ENCODE assay signal across 17 cellular contexts in the genomic region with DNA sequence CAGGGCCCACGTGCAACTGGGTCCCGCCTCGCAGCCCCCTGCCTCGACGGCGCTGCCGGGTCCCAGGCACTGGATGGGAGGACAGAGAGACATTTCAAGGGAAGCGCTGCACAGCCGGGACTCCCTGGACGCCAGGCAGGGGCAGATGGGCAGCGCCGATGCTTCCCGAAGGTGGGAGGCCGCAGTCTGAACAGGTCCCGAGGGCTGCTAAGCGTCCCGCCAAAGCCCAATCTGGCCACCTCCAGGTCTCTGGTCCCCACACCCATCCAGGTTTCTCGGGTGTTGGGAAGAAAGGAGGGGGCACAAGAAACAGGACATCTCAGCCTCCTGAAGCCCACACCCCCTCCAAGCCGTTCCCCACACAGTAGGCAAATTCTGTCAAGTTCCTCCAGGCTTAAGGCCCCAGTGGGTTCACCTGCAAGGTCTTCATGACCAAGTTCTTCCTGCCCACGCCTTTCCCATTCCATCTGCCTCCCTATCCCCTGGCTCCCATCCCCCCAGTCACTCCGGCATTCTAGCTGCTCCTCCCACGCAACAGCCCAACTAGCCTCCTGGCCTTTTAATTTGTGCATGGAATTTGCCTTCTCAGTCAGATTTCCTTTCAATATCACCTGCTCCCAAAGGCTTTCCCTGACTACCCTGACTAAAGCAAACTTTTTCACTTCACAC. TPM values are rescaled to one million over a fixed set of nuclear protein-coding genes. Genes with fewer than 3 reads are reported as not detected.
DNase-seq lines count a peak whose midpoint lies in the region; FAIRE-seq and TF ChIP-seq lines count a peak whose summit lies in the region.
"Had no signal": no experiment of that assay in that cellular context is flagged by ENCODE, and none has a peak within 500 bp of the region (broad histone marks: within the 10 kb centered on the region; RNA-seq: fewer than 3 reads in every experiment).

No MANE protein-coding gene starts in this region.

- TF ChIP-seq CTCF in fibroblast of mammary gland (conservative IDR thresholded peaks at IDR 0.05; ENCODE audit: control insufficient read depth, insufficient read depth, low read depth, low read length), result no peak
- TF ChIP-seq CTCF in nephron (IDR thresholded peaks at IDR 0.05; ENCODE audit: unreplicated experiment in 3 of 3), result no peak

- no peak overlapping the region for H3K4me3 ChIP-seq in fibroblast of mammary gland (ENCODE audit: control insufficient read depth, low read depth, low read length)
- H3K4me3 ChIP-seq: gastrocnemius medialis had no signal

- CTCF ChIA-PET in HEK293T (lab: Yijun Ruan, JAX), result no interaction called here

- H3K27ac Mint-ChIP-seq in nephron, result peak overlapping the region; percentile 69 to 95 (median 77)
- H3K27ac Mint-ChIP-seq: activated T-helper 1 cell treated with anti-CD3 and anti-CD28 coated beads, Interleukin-12 subunit alpha, Interleukin-12 subunit beta, Interleukin-2, Interleukin-4 antibody, amounts not matched to agents 30 ng/mL and 10 ng/mL and 1 ng/mL, durations not matched to agents 14 hours and 24 hours and 36 hours had no signal

- H3K4me3 Mint-ChIP-seq in nephron, result peak overlapping the region; percentile 0 to 9 (median 8)
- H3K4me3 Mint-ChIP-seq: activated T-helper 1 cell treated with anti-CD3 and anti-CD28 coated beads, Interleukin-12 subunit alpha, Interleukin-12 subunit beta, Interleukin-2, Interleukin-4 antibody, amounts not matched to agents 30 ng/mL and 10 ng/mL and 1 ng/mL, durations not matched to agents 14 hours and 24 hours and 36 hours had no signal

- peaks cover 5% of the 10 kb centered on the region for H3K9me3 Mint-ChIP-seq in nephron

- DNase-seq in AG20443 (ENCODE audit: low spot score) (peak; percentile 24), HEK293T (ENCODE audit: extremely low spot score) (peak; percentile 11), fibroblast of mammary gland (ENCODE audit: low read depth) (peak; percentile 24), H54 (ENCODE audit: insufficient read length, low spot score) (no peak), cerebellum (ENCODE audit: low spot score) (no peak), kidney glomerular epithelial cell (lab: John Stamatoyannopoulos, UW) (no peak), COLO668 (lab: John Stamatoyannopoulos, UW; ENCODE audit: unreplicated experiment) (no peak)
- DNase-seq: activated CD4-positive, alpha-beta T cell treated with anti-CD3 and anti-CD28 coated beads, Interleukin-2, amount 50 U/mL, for 48 hours; gastrocnemius medialis; NCI-H146; NCI-H226; nucleus accumbens; RPMI8226; stimulated activated CD4-positive, alpha-beta T cell treated with anti-CD3 and anti-CD28 coated beads, Interleukin-2, amount 100 ng/mL, for 48 hours had no signal

- no peak for TF ChIP-seq POLR2A in H54 (IDR thresholded peaks at IDR 0.05; ENCODE audit: low read depth, low read length)

- POLR2A ChIA-PET in HEK293T (lab: Yijun Ruan, JAX), result no interaction called here

- peaks cover 22% of the 10 kb centered on the region for H3K4me1 Mint-ChIP-seq in nephron

- no peak for FAIRE-seq in H54 (lab: Jason Lieb, UNC)

- H3K36me3 Mint-ChIP-seq in nephron (ENCODE audit: low read depth), result peaks cover under 1% of the 10 kb centered on the region

- peaks cover 62% of the 10 kb centered on the region for H3K27me3 Mint-ChIP-seq in nephron (ENCODE audit: low read depth)

TF ChIP-seq in HEK293T, 16 proteins besides CTCF, POLR2A, EP300 and RAD21:
- TF ChIP-seq, protein P1, sequence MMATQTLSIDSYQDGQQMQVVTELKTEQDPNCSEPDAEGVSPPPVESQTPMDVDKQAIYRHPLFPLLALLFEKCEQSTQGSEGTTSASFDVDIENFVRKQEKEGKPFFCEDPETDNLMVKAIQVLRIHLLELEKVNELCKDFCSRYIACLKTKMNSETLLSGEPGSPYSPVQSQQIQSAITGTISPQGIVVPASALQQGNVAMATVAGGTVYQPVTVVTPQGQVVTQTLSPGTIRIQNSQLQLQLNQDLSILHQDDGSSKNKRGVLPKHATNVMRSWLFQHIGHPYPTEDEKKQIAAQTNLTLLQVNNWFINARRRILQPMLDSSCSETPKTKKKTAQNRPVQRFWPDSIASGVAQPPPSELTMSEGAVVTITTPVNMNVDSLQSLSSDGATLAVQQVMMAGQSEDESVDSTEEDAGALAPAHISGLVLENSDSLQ (IDR thresholded peaks at IDR 0.05), result no peak
- TF ChIP-seq L3MBTL2 (conservative IDR thresholded peaks at IDR 0.05), result no peak
- TF ChIP-seq ARNT (IDR thresholded peaks at IDR 0.05), result no peak
- TF ChIP-seq ELF4 (IDR thresholded peaks at IDR 0.05), result no peak
- no peak for TF ChIP-seq TARDBP (IDR thresholded peaks at IDR 0.05)
- TF ChIP-seq NFRKB (IDR thresholded peaks at IDR 0.05), result no peak
- no peak for TF ChIP-seq ZNF384 (IDR thresholded peaks at IDR 0.05)
- no peak for TF ChIP-seq FOXK2 (IDR thresholded peaks at IDR 0.05)
- TF ChIP-seq FOXM1 (IDR thresholded peaks at IDR 0.05; ENCODE audit: borderline replicate concordance), result no peak

RNA-seq across cellular contexts. Expression of a gene that starts 5.4 kb away (rescaled TPM):
- 19.9 TPM for total RNA-seq in cerebellum

RNA-seq across cellular contexts. Expression of a gene that starts 9.0 kb away (rescaled TPM):
- not detected for total RNA-seq in cerebellum
- total RNA-seq: activated T-helper 1 cell treated with anti-CD3 and anti-CD28 coated beads, Interleukin-12 subunit alpha, Interleukin-12 subunit beta, Interleukin-2, Interleukin-4 antibody, amounts not matched to agents 30 ng/mL and 10 ng/mL and 1 ng/mL, durations not matched to agents 14 hours and 24 hours and 36 hours; gastrocnemius medialis; temporal lobe had no signal

RNA-seq across cellular contexts. Expression of a gene that starts 10.3 kb away (rescaled TPM):
- not detected for total RNA-seq in cerebellum
- total RNA-seq: activated T-helper 1 cell treated with anti-CD3 and anti-CD28 coated beads, Interleukin-12 subunit alpha, Interleukin-12 subunit beta, Interleukin-2, Interleukin-4 antibody, amounts not matched to agents 30 ng/mL and 10 ng/mL and 1 ng/mL, durations not matched to agents 14 hours and 24 hours and 36 hours; gastrocnemius medialis; temporal lobe had no signal

RNA-seq across cellular contexts. Expression of a gene that starts 34.6 kb away (rescaled TPM):
- total RNA-seq in cerebellum, result 20.0 TPM

RNA-seq across cellular contexts. Expression of a gene that starts 34.7 kb away (rescaled TPM):
- total RNA-seq in cerebellum, result 32.6 TPM

Comparison
In these comparisons a context has a peak if more than half of its experiments do, and no peak if none do; other contexts are left out.
1. DNase-seq: peak in AG20443 (single experiment), HEK293T (single experiment) and fibroblast of mammary gland (single experiment); none in H54 (single experiment), cerebellum (single experiment), kidney glomerular epithelial cell (single experiment) and COLO668 (single experiment).